ENCODE assay signal across 21 cellular contexts in the genomic region with DNA sequence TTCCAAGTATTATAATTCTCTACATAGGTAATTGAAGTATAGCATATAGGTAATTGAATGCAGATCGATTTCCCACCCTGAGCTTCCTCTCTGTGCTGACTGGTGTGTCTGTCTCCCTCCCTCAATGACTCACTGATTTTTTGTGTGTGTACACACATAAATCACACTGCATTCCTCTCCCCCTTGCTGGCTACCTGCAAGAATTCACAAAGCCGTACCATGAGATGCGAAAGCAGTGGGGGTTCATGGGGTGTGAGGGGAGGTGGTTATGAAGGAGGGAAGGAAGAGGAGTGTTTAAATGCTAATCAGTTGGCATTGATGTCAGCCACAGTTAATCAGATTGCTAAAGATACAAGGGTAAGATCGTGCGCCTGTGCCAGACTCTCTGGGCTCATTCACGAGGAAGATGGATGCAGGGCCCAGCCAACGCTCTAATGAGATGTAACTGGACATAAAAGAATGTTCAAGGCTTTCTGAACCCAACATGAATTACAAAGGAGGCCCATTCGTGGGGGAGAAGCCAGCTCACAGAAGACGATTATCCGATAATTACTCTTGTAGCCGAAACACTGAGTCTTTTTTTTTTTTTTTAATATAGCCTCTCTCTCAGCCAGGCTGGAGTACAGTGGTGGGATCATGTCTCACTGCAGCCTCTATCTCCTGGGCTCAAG.
"Had no signal": no experiment of that assay in that cellular context is flagged by ENCODE, and none has a peak within 500 bp of the region (broad histone marks: within the 10 kb centered on the region; RNA-seq: fewer than 3 reads in every experiment).

No MANE protein-coding gene starts in this region.

- H3K4me3 ChIP-seq: pancreas, spleen, testis had no signal

- H3K36me3 Mint-ChIP-seq: activated CD8-positive, alpha-beta memory T cell treated with anti-CD3 and anti-CD28 coated beads, Interleukin-2, amount 10 ng/mL, durations not matched to agents 7 days and 5 days; memory B cell; naive thymus-derived CD8-positive, alpha-beta T cell; stimulated activated memory B cell treated with anti-CD40 and anti-IgM and Interleukin-4, amounts not matched to agents 10 μg/mL and 1 μg/mL and 100 μg/mL, for 72 hours; type B pancreatic cell had no signal

- H3K4me1 ChIP-seq: foreskin keratinocyte, pancreas, spleen, testis had no signal

- FAIRE-seq: colon, keratinocyte, pancreas had no signal

- H3K9me3 ChIP-seq: pancreas, spleen, testis had no signal

- H3K27ac Mint-ChIP-seq: activated CD4-positive, alpha-beta memory T cell treated with anti-CD3 and anti-CD28 coated beads, Interleukin-2, amount 10 ng/mL, durations not matched to agents 7 days and 5 days; activated CD8-positive, alpha-beta memory T cell treated with anti-CD3 and anti-CD28 coated beads, Interleukin-2, amount 10 ng/mL, durations not matched to agents 7 days and 5 days; activated naive CD4-positive, alpha-beta T cell treated with anti-CD3 and anti-CD28 coated beads for 36 hours; memory B cell; naive thymus-derived CD8-positive, alpha-beta T cell; stimulated activated memory B cell treated with anti-CD40 and anti-IgM and Interleukin-4, amounts not matched to agents 10 μg/mL and 1 μg/mL and 100 μg/mL, for 72 hours; type B pancreatic cell had no signal

- H3K4me3 Mint-ChIP-seq: activated CD4-positive, alpha-beta memory T cell treated with anti-CD3 and anti-CD28 coated beads, Interleukin-2, amount 10 ng/mL, durations not matched to agents 7 days and 5 days; activated CD8-positive, alpha-beta memory T cell treated with anti-CD3 and anti-CD28 coated beads, Interleukin-2, amount 10 ng/mL, durations not matched to agents 7 days and 5 days; activated naive CD4-positive, alpha-beta T cell treated with anti-CD3 and anti-CD28 coated beads for 36 hours; memory B cell; naive thymus-derived CD8-positive, alpha-beta T cell; stimulated activated memory B cell treated with anti-CD40 and anti-IgM and Interleukin-4, amounts not matched to agents 10 μg/mL and 1 μg/mL and 100 μg/mL, for 72 hours; type B pancreatic cell had no signal

- H3K27ac ChIP-seq: brain microvascular endothelial cell, foreskin keratinocyte, pancreas, spleen, testis had no signal

- H3K36me3 ChIP-seq: brain microvascular endothelial cell, pancreas, spleen had no signal

- DNase-seq: activated CD4-positive, alpha-beta memory T cell treated with anti-CD3 and anti-CD28 coated beads, Interleukin-2, amount 10 ng/mL, durations not matched to agents 7 days and 5 days; activated CD4-positive, alpha-beta T cell treated with anti-CD3 and anti-CD28 coated beads for 48 hours; activated CD8-positive, alpha-beta memory T cell treated with anti-CD3 and anti-CD28 coated beads, Interleukin-2, amount 10 ng/mL, durations not matched to agents 7 days and 5 days; activated naive CD4-positive, alpha-beta T cell treated with anti-CD3 and anti-CD28 coated beads for 36 hours; brain microvascular endothelial cell; central memory CD4-positive, alpha-beta T cell; glutamatergic neuron; hippocampal formation; left ventricle myocardium superior; naive thymus-derived CD8-positive, alpha-beta T cell; pancreas; spleen; stimulated activated CD4-positive, alpha-beta T cell treated with anti-CD3 and anti-CD28 coated beads, Interleukin-4, amount 100 ng/mL, for 4 hours; SW 1271; testis had no signal

- H3K4me1 Mint-ChIP-seq: activated CD4-positive, alpha-beta memory T cell treated with anti-CD3 and anti-CD28 coated beads, Interleukin-2, amount 10 ng/mL, durations not matched to agents 7 days and 5 days; activated CD8-positive, alpha-beta memory T cell treated with anti-CD3 and anti-CD28 coated beads, Interleukin-2, amount 10 ng/mL, durations not matched to agents 7 days and 5 days; memory B cell; stimulated activated memory B cell treated with anti-CD40 and anti-IgM and Interleukin-4, amounts not matched to agents 10 μg/mL and 1 μg/mL and 100 μg/mL, for 72 hours had no signal

- H3K9me3 Mint-ChIP-seq: activated CD4-positive, alpha-beta memory T cell treated with anti-CD3 and anti-CD28 coated beads, Interleukin-2, amount 10 ng/mL, durations not matched to agents 7 days and 5 days; activated naive CD4-positive, alpha-beta T cell treated with anti-CD3 and anti-CD28 coated beads for 36 hours; memory B cell; naive thymus-derived CD8-positive, alpha-beta T cell; stimulated activated memory B cell treated with anti-CD40 and anti-IgM and Interleukin-4, amounts not matched to agents 10 μg/mL and 1 μg/mL and 100 μg/mL, for 72 hours; type B pancreatic cell had no signal

- H3K27me3 ChIP-seq: brain microvascular endothelial cell, testis had no signal
